8 cellular contexts compared by ENCODE assay signal in genomic region chr9:33816327-33817252, GRCh38. TPM values are rescaled to one million over a fixed set of nuclear protein-coding genes. Genes with fewer than 3 reads are reported as not detected.
DNase-seq lines count a peak whose midpoint lies in the region; ATAC-seq, FAIRE-seq and TF ChIP-seq lines count a peak whose summit lies in the region.

TSS of gene UBE2R2 (plus strand) at chr9:33817160. CDS start at chr9:33817758, 598 bp downstream.

- H3K4me1 Mint-ChIP-seq in T-cell: peaks cover 46 to 57% (median 57%) of the 10 kb centered on the region in 3 donors
- H3K4me1 Mint-ChIP-seq in type B pancreatic cell (ENCODE audit: unreplicated experiment): peaks cover 23% of the 10 kb centered on the region

- 3% methylated on average over 44 to 61 of the region's 66 CpGs for WGBS in adipose tissue, 3 donors

- H3K27me3 Mint-ChIP-seq in T-cell: no peaks in the 10 kb centered on the region
- H3K27me3 Mint-ChIP-seq in type B pancreatic cell: no peaks in the 10 kb centered on the region

- POLR2A ChIA-PET in T-cell (lab: Charles Lee): interaction anchor here in 1 of 2 donors (0.5 to 0.7 kb wide), 2 partner anchors 17 to 624 kb away, joined by 3 to 5 read pairs; no protein-coding TSS in a partner anchor

- peak; percentile 68 for ATAC-seq in HG02852 (IDR thresholded peaks at IDR 0.05; ENCODE audit: unreplicated experiment)
- peak; percentile 82 to 86 (median 84) for ATAC-seq in T-cell (replicated peaks in 1 of 4)

- peak; percentile 88 for FAIRE-seq in GM12892 (lab: Jason Lieb, UNC)

- DNase-seq in GM12892 (ENCODE audit: insufficient read length) (peak; percentile 93), NCI-H146 (lab: John Stamatoyannopoulos, UW) (peak; percentile 98), T-cell (peak; percentile 81 to 97 (median 92)), cardiac septum (ENCODE audit: low spot score) (peak; percentile 96), posterior cingulate gyrus (peak; percentile 85 to 99 (median 90)), type B pancreatic cell (ENCODE audit: extremely low spot score, unreplicated experiment) (peak; percentile 87)

- H3K27ac Mint-ChIP-seq in T-cell (peak within 1 kb of the TSS; percentile 94 to 97), type B pancreatic cell (peak within 1 kb of the TSS; percentile 96)

- peak; percentile 77 for TF ChIP-seq POLR2A in GM12892 (IDR thresholded peaks at IDR 0.05; ENCODE audit: low read depth, low read length)

- intact Hi-C loops in cardiac septum (cut with DNase I): loop anchor here (1.0 to 5.0 kb wide), 3 partner anchors 36 to 436 kb away; no protein-coding TSS in a partner anchor
- intact Hi-C loops in posterior cingulate gyrus (cut with DNase I): loop anchor here (10.0 kb wide), 2 partner anchors 108 to 228 kb away; partner anchors contain the start of gene UBAP2

- no peaks in the 10 kb centered on the region for H3K9me3 Mint-ChIP-seq in T-cell
- no peaks in the 10 kb centered on the region for H3K9me3 Mint-ChIP-seq in type B pancreatic cell

- CTCF ChIA-PET in T-cell (lab: Charles Lee): interaction anchor here in 1 of 2 donors (0.7 to 4.5 kb wide), 3 partner anchors 21 to 37 kb away, joined by 3 to 78 read pairs (median 5); no protein-coding TSS in a partner anchor

- no peak for TF ChIP-seq CTCF in type B pancreatic cell (conservative IDR thresholded peaks at IDR 0.05)

- H3K27ac ChIP-seq in adipose tissue (ENCODE audit: low read depth, low read length): peak within 1 kb of the TSS; percentile 99

- peaks cover 2% of the 10 kb centered on the region for H3K36me3 Mint-ChIP-seq in T-cell
- peaks cover 3% of the 10 kb centered on the region for H3K36me3 Mint-ChIP-seq in type B pancreatic cell

- H3K4me3 Mint-ChIP-seq in T-cell: peak within 1 kb of the TSS; percentile 84 to 97 (median 88)
- peak within 1 kb of the TSS; percentile 96 for H3K4me3 Mint-ChIP-seq in type B pancreatic cell

RNA-seq across cellular contexts. Expression of gene UBE2R2, which starts in this region (rescaled TPM):
- polyA plus RNA-seq in GM12892 (2012; ENCODE audit: missing spikeins): 27.2 TPM
- total RNA-seq in T-cell (10 to 100 TPM; 23.8 to 29.3 (median 28.1) TPM), cardiac septum (38.8 TPM), type B pancreatic cell (ENCODE audit: low replicate concordance) (47.3 and 55.9 TPM in 2 replicates)
- polyA plus RNA-seq in adipose tissue: 10 to 100 TPM; 21.3 to 24.2 (median 23.3) TPM

Comparison
In these comparisons a context has a peak if more than half of its experiments do, and no peak if none do; other contexts are left out.
1. Peak in every context shown above with its lines: DNase-seq, ATAC-seq and H3K27ac ChIP-seq.